Comparison of ENCODE assay signal across 22 cellular contexts in the genomic region with DNA sequence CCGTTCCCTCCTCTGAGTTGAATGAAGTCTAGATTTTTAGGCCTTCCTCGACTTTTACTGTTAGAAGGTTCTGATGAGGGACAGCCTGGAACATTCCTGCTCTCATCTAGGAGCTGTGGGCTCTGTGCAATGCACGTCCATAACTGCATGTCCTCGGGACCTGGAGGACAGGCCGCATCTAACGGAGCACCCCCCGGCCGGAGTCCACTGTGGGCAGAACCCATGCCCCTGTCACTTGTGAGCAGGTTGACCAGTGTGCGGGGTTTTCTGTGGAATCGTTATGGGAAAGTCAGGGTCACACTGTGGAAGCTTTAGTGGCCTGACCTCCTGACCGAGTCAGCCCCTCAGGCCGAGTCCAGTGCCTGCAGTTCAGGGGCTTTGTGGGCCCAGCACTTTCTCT.
"Had no signal": no experiment of that assay in that cellular context is flagged by ENCODE, and none has a peak within 500 bp of the region (broad histone marks: within the 10 kb centered on the region; RNA-seq: fewer than 3 reads in every experiment).

No MANE protein-coding gene starts in this region.

- H3K4me3 ChIP-seq: SK-N-MC had no signal

- DNase-seq: activated CD4-positive, alpha-beta memory T cell treated with anti-CD3 and anti-CD28 coated beads, Interleukin-2, amount 10 ng/mL, durations not matched to agents 7 days and 5 days; activated CD4-positive, alpha-beta T cell treated with anti-CD3 and anti-CD28 coated beads, Interleukin-2, amount 10 ng/mL, durations not matched to agents 7 days and 5 days; activated CD4-positive, CD25-positive, alpha-beta regulatory T cell; activated gamma-delta T cell; activated naive CD4-positive, alpha-beta T cell treated with anti-CD3 and anti-CD28 coated beads, Interleukin-2, amount 10 ng/mL, durations not matched to agents 7 days and 5 days; activated T-cell treated with anti-CD3 and anti-CD28 coated beads for 4 hours; activated T-cell treated with anti-CD3 and anti-CD28 coated beads, Interleukin-2, amount 50 U/mL, for 48 hours; amygdala; MM.1S; NCI-H146; NCI-H187 treated with DMSO at 0.1 percent for 48 hours; NCI-H2081 treated with DMSO at 0.1 percent for 48 hours; NCI-H446; NCI-H524; T-cell; T-helper 2 cell; T1000 had no signal

- H3K4me1 Mint-ChIP-seq: activated naive CD4-positive, alpha-beta T cell treated with anti-CD3 and anti-CD28 coated beads, Interleukin-2, amount 10 ng/mL, durations not matched to agents 7 days and 5 days; brain; central memory CD8-positive, alpha-beta T cell; T-cell had no signal

- H3K27ac Mint-ChIP-seq: activated CD4-positive, alpha-beta memory T cell treated with anti-CD3 and anti-CD28 coated beads, Interleukin-2, amount 10 ng/mL, durations not matched to agents 7 days and 5 days; activated CD4-positive, alpha-beta T cell treated with anti-CD3 and anti-CD28 coated beads, Interleukin-2, amount 10 ng/mL, durations not matched to agents 7 days and 5 days; activated naive CD4-positive, alpha-beta T cell treated with anti-CD3 and anti-CD28 coated beads, Interleukin-2, amount 10 ng/mL, durations not matched to agents 7 days and 5 days; activated T-helper 17 cell treated with anti-CD3 and anti-CD28 coated beads, Interleukin-2, amount 50 U/mL, for 72 hours; T-cell had no signal

- H3K9me3 Mint-ChIP-seq: activated CD4-positive, alpha-beta memory T cell treated with anti-CD3 and anti-CD28 coated beads, Interleukin-2, amount 10 ng/mL, durations not matched to agents 7 days and 5 days; activated CD4-positive, alpha-beta T cell treated with anti-CD3 and anti-CD28 coated beads, Interleukin-2, amount 10 ng/mL, durations not matched to agents 7 days and 5 days; activated naive CD4-positive, alpha-beta T cell treated with anti-CD3 and anti-CD28 coated beads, Interleukin-2, amount 10 ng/mL, durations not matched to agents 7 days and 5 days; activated T-helper 17 cell treated with anti-CD3 and anti-CD28 coated beads, Interleukin-2, amount 50 U/mL, for 72 hours; brain; central memory CD8-positive, alpha-beta T cell; T-cell had no signal

- H3K27me3 Mint-ChIP-seq: activated CD4-positive, alpha-beta memory T cell treated with anti-CD3 and anti-CD28 coated beads, Interleukin-2, amount 10 ng/mL, durations not matched to agents 7 days and 5 days; activated CD4-positive, alpha-beta T cell treated with anti-CD3 and anti-CD28 coated beads, Interleukin-2, amount 10 ng/mL, durations not matched to agents 7 days and 5 days; activated naive CD4-positive, alpha-beta T cell treated with anti-CD3 and anti-CD28 coated beads, Interleukin-2, amount 10 ng/mL, durations not matched to agents 7 days and 5 days; activated T-helper 17 cell treated with anti-CD3 and anti-CD28 coated beads, Interleukin-2, amount 50 U/mL, for 72 hours; brain; central memory CD8-positive, alpha-beta T cell; T-cell had no signal

- H3K27ac ChIP-seq: SK-N-MC, VCaP had no signal

- H3K4me3 Mint-ChIP-seq: activated CD4-positive, alpha-beta memory T cell treated with anti-CD3 and anti-CD28 coated beads, Interleukin-2, amount 10 ng/mL, durations not matched to agents 7 days and 5 days; activated CD4-positive, alpha-beta T cell treated with anti-CD3 and anti-CD28 coated beads, Interleukin-2, amount 10 ng/mL, durations not matched to agents 7 days and 5 days; activated naive CD4-positive, alpha-beta T cell treated with anti-CD3 and anti-CD28 coated beads, Interleukin-2, amount 10 ng/mL, durations not matched to agents 7 days and 5 days; activated T-helper 17 cell treated with anti-CD3 and anti-CD28 coated beads, Interleukin-2, amount 50 U/mL, for 72 hours; brain; central memory CD8-positive, alpha-beta T cell; T-cell had no signal

- ATAC-seq: activated T-helper 17 cell treated with anti-CD3 and anti-CD28 coated beads, Interleukin-2, amount 50 U/mL, for 72 hours had no signal
